18 cellular contexts compared by ENCODE assay signal in the genomic region with DNA sequence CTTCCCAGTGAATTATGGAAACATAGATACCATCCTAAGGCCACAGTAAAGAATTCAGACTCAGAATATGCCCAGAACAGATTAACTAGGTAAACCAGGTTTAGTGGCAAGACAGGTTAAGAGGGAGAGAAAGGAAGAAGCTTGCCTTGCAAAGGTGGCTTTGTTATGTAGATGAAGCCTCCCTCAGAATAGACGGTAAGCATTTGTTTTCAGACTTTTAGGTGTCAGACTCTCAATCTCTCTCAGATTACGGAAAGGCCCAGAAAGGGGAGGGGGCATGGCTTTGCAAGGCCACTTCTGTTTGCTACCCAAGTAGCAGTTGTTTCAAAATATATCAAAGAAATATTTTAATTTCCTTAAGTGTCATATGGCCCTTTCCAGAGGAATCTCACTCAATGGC.
DNase-seq lines count a peak whose midpoint lies in the region; ATAC-seq and TF ChIP-seq lines count a peak whose summit lies in the region.
"Had no signal": no experiment of that assay in that cellular context is flagged by ENCODE, and none has a peak within 500 bp of the region (broad histone marks: within the 10 kb centered on the region; RNA-seq: fewer than 3 reads in every experiment).

No MANE protein-coding gene starts in this region.

- no peak overlapping the region for H3K18ac ChIP-seq in H9 (ENCODE audit: insufficient read length, low read depth, low read length)

- H3K4me1 Mint-ChIP-seq in H9 (peaks cover 20% of the 10 kb centered on the region in 2 experiments), WTC11 (peaks cover 36% of the 10 kb centered on the region), neural progenitor cell (peaks cover 17% of the 10 kb centered on the region)
- H3K4me1 Mint-ChIP-seq: CD14-positive monocyte had no signal

- WGBS in H9 (ENCODE audit: extremely low coverage, insufficient read length, low lambda C conversion rate), result no CpG with 5 or more reads among the region's 2 CpGs

- H3K4me2 ChIP-seq in H9 (ENCODE audit: insufficient read depth, insufficient read length, low read length) (no peak overlapping the region), neural progenitor cell (no peak overlapping the region)

- no peaks in the 10 kb centered on the region for H3K79me1 ChIP-seq in H9 (ENCODE audit: insufficient read depth, low read depth, low read length, poor library complexity, severe bottlenecking)

- TF ChIP-seq CTCF in H9 (conservative IDR thresholded peaks at IDR 0.05) (no peak), WTC11 (IDR thresholded peaks at IDR 0.05) (no peak), neural progenitor cell (IDR thresholded peaks at IDR 0.05) (no peak), BE2C (IDR thresholded peaks at IDR 0.05; ENCODE audit: low read depth, low read length) (no peak)

- H3K9me3 Mint-ChIP-seq in H9 (peaks cover 3 to 7% of the 10 kb centered on the region in 2 experiments; a peak in 4 of 5 replicates), WTC11 (peaks cover 15% of the 10 kb centered on the region), neural progenitor cell (no peaks in the 10 kb centered on the region)
- H3K9me3 Mint-ChIP-seq: HFFc6 had no signal

- H3K27ac Mint-ChIP-seq in H9, result peak overlapping the region in 1 of 3 experiments; percentile 91; a peak in 2 of 7 replicates
- H3K27ac Mint-ChIP-seq in WTC11, result 0 out of 2 replicates have a peak overlapping the region, but pooled peaks have one; percentile 21
- no peak overlapping the region for H3K27ac Mint-ChIP-seq in neural progenitor cell
- H3K27ac Mint-ChIP-seq: CD14-positive monocyte; CD8-positive, alpha-beta T cell; HFFc6; IgD-negative memory B cell had no signal

- H3K79me2 ChIP-seq in H9 (ENCODE audit: insufficient read depth, low read length), result no peaks in the 10 kb centered on the region
- H3K79me2 ChIP-seq in neural progenitor cell (ENCODE audit: low read depth), result no peaks in the 10 kb centered on the region

- H3T11ph ChIP-seq in H9 (ENCODE audit: low read length), result no peak overlapping the region

- no peak overlapping the region for H3K9ac ChIP-seq in H9 (ENCODE audit: extremely low read depth, insufficient read length, low read length)
- no peak overlapping the region for H3K9ac ChIP-seq in neural progenitor cell

- no peak overlapping the region for H3K56ac ChIP-seq in H9 (ENCODE audit: insufficient read length, low read depth, low read length)

- ATAC-seq in WTC11 (peak; percentile 97), GM19455 (IDR thresholded peaks at IDR 0.05; ENCODE audit: unreplicated experiment) (no peak)
- ATAC-seq: CD8-positive, alpha-beta T cell had no signal

- no peak overlapping the region for H3K4ac ChIP-seq in H9 (ENCODE audit: low read depth, low read length)

- H2AFZ ChIP-seq in H9 (ENCODE audit: low read length) (no peak overlapping the region), neural progenitor cell (replicated peaks) (no peak overlapping the region)

- no peak overlapping the region for H2BK120ac ChIP-seq in H9 (ENCODE audit: low read depth, low read length, poor library complexity, severe bottlenecking)

- H2BK20ac ChIP-seq in H9 (ENCODE audit: low read depth, low read length, poor library complexity, severe bottlenecking), result no peak overlapping the region

- H3K36me3 ChIP-seq in neural progenitor cell (no peaks in the 10 kb centered on the region), BE2C (no peaks in the 10 kb centered on the region)

- no peak overlapping the region for H2BK12ac ChIP-seq in H9 (ENCODE audit: insufficient read length, low read depth, low read length)

- no peak overlapping the region for H4K8ac ChIP-seq in H9 (replicated peaks; ENCODE audit: insufficient read length, low read depth, low read length)

- H3K27me3 ChIP-seq in H9 (ENCODE audit: insufficient read depth, low read length) (no peaks in the 10 kb centered on the region), neural progenitor cell (no peaks in the 10 kb centered on the region), BE2C (no peaks in the 10 kb centered on the region)

- H4K5ac ChIP-seq in H9 (ENCODE audit: insufficient read length, low read depth, low read length), result no peak overlapping the region

- H3K4me1 ChIP-seq in H9 (ENCODE audit: insufficient read depth, low read length) (peaks cover 6% of the 10 kb centered on the region; the same call in 1 of the 2 replicates), neural progenitor cell (no peaks in the 10 kb centered on the region), BE2C (no peaks in the 10 kb centered on the region)

- H4K91ac ChIP-seq in H9 (ENCODE audit: insufficient read length, low read depth, low read length), result no peak overlapping the region

- CTCF ChIA-PET in WTC11 (lab: Charles Lee), result interaction anchor here (0.8 kb wide), 1 partner anchor 431 kb away, joined by 3 read pairs; no protein-coding TSS in a partner anchor

- H3K23ac ChIP-seq in H9 (ENCODE audit: insufficient read length, low read depth, low read length), result no peak overlapping the region

- no peak overlapping the region; a peak in 1 of 5 replicates for H3K4me3 Mint-ChIP-seq in H9
- no peak overlapping the region for H3K4me3 Mint-ChIP-seq in WTC11
- no peak overlapping the region for H3K4me3 Mint-ChIP-seq in neural progenitor cell
- H3K4me3 Mint-ChIP-seq: CD14-positive monocyte; CD8-positive, alpha-beta T cell; HFFc6; IgD-negative memory B cell had no signal

- H3K36me3 Mint-ChIP-seq in H9 (ENCODE audit: insufficient read depth in 1 of 3, low read depth in 3 of 3) (peaks cover 0 to 8% (median 3%) of the 10 kb centered on the region in 3 experiments; a peak in 4 of 7 replicates), WTC11 (peaks cover 10% of the 10 kb centered on the region), neural progenitor cell (no peaks in the 10 kb centered on the region)
- H3K36me3 Mint-ChIP-seq: CD14-positive monocyte; CD8-positive, alpha-beta T cell had no signal

- no peak overlapping the region for H2BK15ac ChIP-seq in H9 (ENCODE audit: low read depth, low read length)

- no peak overlapping the region for H3K27ac ChIP-seq in H9 (ENCODE audit: insufficient read length, low read depth, low read length)
- no peak overlapping the region for H3K27ac ChIP-seq in neural progenitor cell
- H3K27ac ChIP-seq: HL-60 had no signal

- POLR2A ChIA-PET in WTC11 (lab: Charles Lee), result no interaction called here

- H4K20me1 ChIP-seq in H9 (ENCODE audit: control insufficient read depth, insufficient read depth, insufficient read length) (no peaks in the 10 kb centered on the region), neural progenitor cell (ENCODE audit: low read depth) (no peaks in the 10 kb centered on the region)

- H2AK5ac ChIP-seq in H9 (ENCODE audit: insufficient read length, low read length), result no peak overlapping the region

- H3F3A ChIP-seq in neural progenitor cell (ENCODE audit: low read depth), result no peaks in the 10 kb centered on the region

- H2BK5ac ChIP-seq in H9 (ENCODE audit: insufficient read length, low read length), result no peak overlapping the region

- DNase-seq in H9 (peak; percentile 63), WTC11 (ENCODE audit: low spot score) (peak; percentile 16), iPS DF 4.7 (ENCODE audit: extremely low read depth, low spot score) (peak; percentile 89), neural progenitor cell (ENCODE audit: low spot score) (peak; percentile 13), BE2C (no peak)
- no peak for DNase-seq in activated naive CD4-positive, alpha-beta T cell treated with Interleukin-2 at 50 U/mL for 16 hours
- DNase-seq: CD8-positive, alpha-beta T cell; COR-L47; DMS153; DND-41; GF-D8; HCEC 1CT; HFFc6; KG1 had no signal

- H3K23me2 ChIP-seq in H9 (ENCODE audit: insufficient read length, low read depth, low read length, poor library complexity, severe bottlenecking), result no peaks in the 10 kb centered on the region

- H3K9me3 ChIP-seq in H9 (ENCODE audit: control insufficient read depth, low read depth, low read length) (no peaks in the 10 kb centered on the region), neural progenitor cell (ENCODE audit: low read depth) (no peaks in the 10 kb centered on the region), BE2C (no peaks in the 10 kb centered on the region)

- no peaks in the 10 kb centered on the region for H3K27me3 Mint-ChIP-seq in H9 (ENCODE audit: low read depth)
- H3K27me3 Mint-ChIP-seq in WTC11 (ENCODE audit: low read depth), result no peaks in the 10 kb centered on the region; the same call in 1 of the 2 replicates
- H3K27me3 Mint-ChIP-seq in neural progenitor cell (ENCODE audit: insufficient read depth, low read depth), result peaks cover 10% of the 10 kb centered on the region
- H3K27me3 Mint-ChIP-seq: IgD-negative memory B cell had no signal

- no peak overlapping the region for H3K14ac ChIP-seq in H9 (ENCODE audit: insufficient read depth, low read length)

- no peak overlapping the region for H3K4me3 ChIP-seq in neural progenitor cell
- no peak overlapping the region for H3K4me3 ChIP-seq in BE2C (ENCODE audit: low read depth, low read length)

TF ChIP-seq in WTC11, 78 proteins besides CTCF, POLR2A, EP300 and RAD21 (continues in another document):
- TF ChIP-seq ZNF219 (CRISPR knock-in tag; IDR thresholded peaks at IDR 0.05; ENCODE audit: borderline replicate concordance) (no peak), GRHL2 (CRISPR knock-in tag; IDR thresholded peaks at IDR 0.05; ENCODE audit: insufficient replicate concordance, severe bottlenecking) (no peak), SMAD4 (CRISPR knock-in tag; IDR thresholded peaks at IDR 0.05) (no peak), CREB1 (CRISPR knock-in tag; IDR thresholded peaks at IDR 0.05) (no peak), TP53 (CRISPR knock-in tag; IDR thresholded peaks at IDR 0.05) (no peak), MYBL2 (CRISPR knock-in tag; IDR thresholded peaks at IDR 0.05) (no peak), HMGA2 (CRISPR knock-in tag; IDR thresholded peaks at IDR 0.05) (no peak), ZNF671 (CRISPR knock-in tag; IDR thresholded peaks at IDR 0.05) (no peak)
- TF ChIP-seq, protein P1, sequence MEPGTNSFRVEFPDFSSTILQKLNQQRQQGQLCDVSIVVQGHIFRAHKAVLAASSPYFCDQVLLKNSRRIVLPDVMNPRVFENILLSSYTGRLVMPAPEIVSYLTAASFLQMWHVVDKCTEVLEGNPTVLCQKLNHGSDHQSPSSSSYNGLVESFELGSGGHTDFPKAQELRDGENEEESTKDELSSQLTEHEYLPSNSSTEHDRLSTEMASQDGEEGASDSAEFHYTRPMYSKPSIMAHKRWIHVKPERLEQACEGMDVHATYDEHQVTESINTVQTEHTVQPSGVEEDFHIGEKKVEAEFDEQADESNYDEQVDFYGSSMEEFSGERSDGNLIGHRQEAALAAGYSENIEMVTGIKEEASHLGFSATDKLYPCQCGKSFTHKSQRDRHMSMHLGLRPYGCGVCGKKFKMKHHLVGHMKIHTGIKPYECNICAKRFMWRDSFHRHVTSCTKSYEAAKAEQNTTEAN (CRISPR knock-in tag; IDR thresholded peaks at IDR 0.05), result no peak
- TF ChIP-seq, protein P2, sequence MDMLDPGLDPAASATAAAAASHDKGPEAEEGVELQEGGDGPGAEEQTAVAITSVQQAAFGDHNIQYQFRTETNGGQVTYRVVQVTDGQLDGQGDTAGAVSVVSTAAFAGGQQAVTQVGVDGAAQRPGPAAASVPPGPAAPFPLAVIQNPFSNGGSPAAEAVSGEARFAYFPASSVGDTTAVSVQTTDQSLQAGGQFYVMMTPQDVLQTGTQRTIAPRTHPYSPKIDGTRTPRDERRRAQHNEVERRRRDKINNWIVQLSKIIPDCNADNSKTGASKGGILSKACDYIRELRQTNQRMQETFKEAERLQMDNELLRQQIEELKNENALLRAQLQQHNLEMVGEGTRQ (CRISPR knock-in tag; IDR thresholded peaks at IDR 0.05), result no peak

Comparison
In these comparisons a context has a peak if more than half of its experiments do, and no peak if none do; other contexts are left out.
1. DNase-seq: peak in H9 (single experiment), WTC11 (single experiment), iPS DF 4.7 (single experiment) and neural progenitor cell (single experiment); none in activated naive CD4-positive, alpha-beta T cell treated with Interleukin-2 at 50 U/mL for 16 hours (single experiment) and BE2C (single experiment).